Comparison of ENCODE assay signal across 8 cellular contexts in genomic region chr17:58335779-58336455, GRCh38. TPM values are rescaled to one million over a fixed set of nuclear protein-coding genes. Genes with fewer than 3 reads are reported as not detected.
A peak's percentile ranks its signal among the peaks of the same experiment; 100 is the strongest.
DNase-seq lines count a peak whose midpoint lies in the region; ATAC-seq and TF ChIP-seq lines count a peak whose summit lies in the region.

No MANE protein-coding gene starts in this region.

- peak; percentile 21 to 42 for DNase-seq in NCI-H526 (lab: John Stamatoyannopoulos, UW)
- no peak for DNase-seq in NCI-H526 treated with DMSO at 0.1 percent for 48 hours (lab: John Stamatoyannopoulos, UW)
- DNase-seq in T follicular helper cell (ENCODE audit: low read depth), result peak; percentile 60
- DNase-seq in mammary epithelial cell, result peak; percentile 44
- DNase-seq in pons (ENCODE audit: low spot score), result peak; percentile 47
- no peak for DNase-seq in NCI-H226
- no peak for DNase-seq in osteocyte (ENCODE audit: extremely low spot score, unreplicated experiment)

- in situ Hi-C loops in mammary epithelial cell (cut with MboI; ENCODE audit: low sequenced_read_pairs in 2 of 2), result no loop called here

- no peak overlapping the region for H3K4me3 Mint-ChIP-seq in osteocyte (ENCODE audit: unreplicated experiment)

- intact Hi-C loops in mammary epithelial cell (cut with micrococcal nuclease), result no loop called here

- no peaks in the 10 kb centered on the region for H3K9me3 ChIP-seq in mammary epithelial cell (replicated peaks; ENCODE audit: insufficient read depth, low read length)

- H2AFZ ChIP-seq in mammary epithelial cell (ENCODE audit: low read depth, low read length), result peak overlapping the region; percentile 64

- no peaks in the 10 kb centered on the region for H3K27me3 Mint-ChIP-seq in osteocyte (ENCODE audit: unreplicated experiment)

- H4K20me1 ChIP-seq in mammary epithelial cell (ENCODE audit: insufficient read depth, low read length), result no peaks in the 10 kb centered on the region

- CTCF ChIA-PET in mammary epithelial cell (lab: Charles Lee; ENCODE audit: low non-redundant PET), result no interaction called here

- TF ChIP-seq CTCF in mammary epithelial cell (conservative IDR thresholded peaks at IDR 0.05 in 1 of 2, IDR thresholded peaks at IDR 0.05 in 1 of 2; ENCODE audit: extremely low read depth in 1 of 2, insufficient read depth in 1 of 2, low read depth in 1 of 2, low read length in 2 of 2), result no peak
- no peak for TF ChIP-seq CTCF in osteocyte (IDR thresholded peaks at IDR 0.05)

- no peak for ATAC-seq in HG02763 (IDR thresholded peaks at IDR 0.05; ENCODE audit: unreplicated experiment)

- dilution Hi-C loops in mammary epithelial cell (cut with HindIII; ENCODE audit: low sequenced_read_pairs), result no loop called here

- BruUV-seq in mammary epithelial cell (replicated peaks; lab: Mats Ljungman, UMichigan), result no TSS peak

- peak overlapping the region; percentile 28 for H3K4me2 ChIP-seq in mammary epithelial cell (ENCODE audit: insufficient read depth, low read depth, low read length)

- H3K9me3 Mint-ChIP-seq in osteocyte (ENCODE audit: unreplicated experiment), result no peaks in the 10 kb centered on the region

- no peaks in the 10 kb centered on the region for H3K79me2 ChIP-seq in mammary epithelial cell (ENCODE audit: insufficient read depth, low read length)

- H3K36me3 Mint-ChIP-seq in osteocyte (ENCODE audit: unreplicated experiment), result no peaks in the 10 kb centered on the region

- no peak overlapping the region for H3K27ac ChIP-seq in mammary epithelial cell (ENCODE audit: insufficient read depth, low read depth, low read length)

- no peak overlapping the region for H3K4me3 ChIP-seq in mammary epithelial cell (replicated peaks in 1 of 3; ENCODE audit: insufficient read depth in 1 of 3, low read depth in 2 of 3, low read length in 3 of 3)

- 40% methylated on average over 4 of the region's 4 CpGs for WGBS in mammary epithelial cell (ENCODE audit: low coverage, missing lambda C conversion rate)

- H3K9ac ChIP-seq in mammary epithelial cell (ENCODE audit: insufficient read depth, low read length), result no peak overlapping the region

- H3K27me3 ChIP-seq in mammary epithelial cell (ENCODE audit: insufficient read depth, low read length), result no peaks in the 10 kb centered on the region

- H3K4me1 ChIP-seq in mammary epithelial cell (ENCODE audit: insufficient read depth, low read length), result peaks cover 13% of the 10 kb centered on the region

- peaks cover 5% of the 10 kb centered on the region for H3K4me1 Mint-ChIP-seq in osteocyte (ENCODE audit: unreplicated experiment)

- no peaks in the 10 kb centered on the region for H3K36me3 ChIP-seq in mammary epithelial cell (ENCODE audit: insufficient read depth, low read length)

- no peak overlapping the region for H3K27ac Mint-ChIP-seq in osteocyte (ENCODE audit: unreplicated experiment)

RNA-seq across cellular contexts. Expression of gene TSPOAP1, which starts 7.3 kb away (rescaled TPM):
- total RNA-seq in mammary epithelial cell (under 1 TPM; 0.05 to 0.17 TPM), osteocyte (0.05 TPM in 1 of 2 replicates, not detected in the other)
- not detected for polyA plus RNA-seq in mammary epithelial cell
- polyA minus RNA-seq in mammary epithelial cell, result not detected

RNA-seq across cellular contexts. Expression of gene SUPT4H1, which starts 16.1 kb away (rescaled TPM):
- total RNA-seq in mammary epithelial cell (10 to 100 TPM; 32.3 to 55.3 TPM), osteocyte (77.0 and 80.6 TPM in 2 replicates)
- 94.7 TPM for polyA plus RNA-seq in mammary epithelial cell
- polyA minus RNA-seq in mammary epithelial cell, result 126 TPM

RNA-seq across cellular contexts. Expression of gene MPO, which starts 55.2 kb away (rescaled TPM):
- total RNA-seq in mammary epithelial cell, result not detected
- not detected for polyA plus RNA-seq in mammary epithelial cell
- not detected for polyA minus RNA-seq in mammary epithelial cell
- total RNA-seq in osteocyte, result not detected in 2 replicates

Comparison
In these comparisons a context has a peak if more than half of its experiments do, and no peak if none do; other contexts are left out.
1. DNase-seq: peak in NCI-H526 (2 of 2), T follicular helper cell (single experiment), mammary epithelial cell (single experiment) and pons (single experiment); none in NCI-H526 treated with DMSO at 0.1 percent for 48 hours (single experiment), NCI-H226 (single experiment) and osteocyte (single experiment).